In the genomic region with DNA sequence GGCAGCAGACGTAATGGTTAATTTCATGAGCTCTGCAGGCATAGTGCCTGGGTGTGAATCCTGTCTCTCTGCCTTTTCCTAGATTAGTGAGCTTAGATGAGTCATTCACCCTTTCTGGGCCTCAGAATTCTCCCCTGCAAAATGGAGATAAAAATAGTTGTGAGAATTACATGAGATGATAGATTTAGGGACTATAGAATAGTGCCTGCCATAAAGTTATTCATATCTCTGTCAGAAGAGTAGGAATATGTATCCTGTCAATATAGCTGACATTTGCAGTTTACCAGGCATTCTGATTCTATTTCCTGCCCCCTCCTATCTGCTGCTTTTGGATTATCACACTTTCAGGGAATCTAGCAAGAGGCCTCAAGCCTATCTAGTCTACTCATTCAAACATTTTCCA, we compare ENCODE assay signal across 26 cellular contexts.
A peak's percentile ranks its signal among the peaks of the same experiment; 100 is the strongest.
DNase-seq lines count a peak whose midpoint lies in the region; ATAC-seq lines count a peak whose summit lies in the region.
"Had no signal": no experiment of that assay in that cellular context is flagged by ENCODE, and none has a peak within 500 bp of the region (broad histone marks: within the 10 kb centered on the region; RNA-seq: fewer than 3 reads in every experiment).

No MANE protein-coding gene starts in this region.

- H4K91ac ChIP-seq in mesenchymal stem cell (ENCODE audit: low read length) = no peak overlapping the region

- no peak overlapping the region for H2AK5ac ChIP-seq in mesenchymal stem cell (ENCODE audit: low read length, severe bottlenecking)

- peak overlapping the region; percentile 51 for H2AFZ ChIP-seq in mesenchymal stem cell (ENCODE audit: low read depth, low read length)
- H2AFZ ChIP-seq: hepatocyte had no signal

- H3K9me3 ChIP-seq in adipocyte (ENCODE audit: control insufficient read depth, low read length) (no peaks in the 10 kb centered on the region), mesenchymal stem cell (ENCODE audit: control insufficient read depth, low read length) (no peaks in the 10 kb centered on the region)
- H3K9me3 ChIP-seq: mucosa of descending colon, prostate gland had no signal

- no peaks in the 10 kb centered on the region for H3K79me1 ChIP-seq in mesenchymal stem cell (replicated peaks; ENCODE audit: low read length, poor library complexity, severe bottlenecking)

- no peaks in the 10 kb centered on the region for H3K27me3 ChIP-seq in adipocyte (replicated peaks; ENCODE audit: control insufficient read depth, insufficient read depth, low read length)
- no peaks in the 10 kb centered on the region for H3K27me3 ChIP-seq in mesenchymal stem cell (ENCODE audit: control insufficient read depth in 1 of 2, insufficient read depth in 1 of 2, low read length in 2 of 2)
- H3K27me3 ChIP-seq: hepatocyte, transverse colon had no signal

- peak; percentile 49 for DNase-seq in EL
- DNase-seq in HUDEP-2 (lab: John Stamatoyannopoulos, UW; ENCODE audit: unreplicated experiment in 76 of 76) = peak in 48 of 76 experiments; percentile 4 to 81 (median 28)
- peak; percentile 41 for DNase-seq in adipocyte (ENCODE audit: low read depth)
- DNase-seq in mesenchymal stem cell = peak; percentile 19
- no peak for DNase-seq in DMS79 (lab: John Stamatoyannopoulos, UW)
- DNase-seq in central memory CD4-positive, alpha-beta T cell = no peak
- DNase-seq: activated CD4-positive, alpha-beta T cell treated with anti-CD3 and anti-CD28 coated beads, Interleukin-2, amount 10 ng/mL, durations not matched to agents 24 days and 14 days; activated CD8-positive, alpha-beta memory T cell treated with anti-CD3 and anti-CD28 coated beads, Interleukin-2, amount 10 ng/mL, durations not matched to agents 7 days and 5 days; activated naive CD8-positive, alpha-beta T cell treated with anti-CD3 and anti-CD28 coated beads, Interleukin-2, amount 10 ng/mL, durations not matched to agents 7 days and 5 days; AML-193; dermis blood vessel endothelial cell; foreskin melanocyte; mucosa of descending colon; NCI-H1048; NCI-H2029; NCI-H510A; small intestine; stimulated activated CD4-positive, alpha-beta T cell treated with anti-CD3 and anti-CD28 coated beads, Interleukin-2, amount 100 ng/mL, for 48 hours; stimulated activated naive CD8-positive, alpha-beta T cell treated with anti-CD3 and anti-CD28 coated beads, Interleukin-15, Interleukin-2, amounts not matched to agents 100 U/mL and 50 U/mL, for 24 hours; SW 1271; transverse colon had no signal

- H3K36me3 ChIP-seq in adipocyte (ENCODE audit: control insufficient read depth, insufficient read depth, low read length, severe bottlenecking) (no peaks in the 10 kb centered on the region), mesenchymal stem cell (ENCODE audit: control insufficient read depth in 1 of 2, insufficient read depth in 2 of 2, low read depth in 1 of 2, low read length in 2 of 2) (no peaks in the 10 kb centered on the region)
- H3K36me3 ChIP-seq: prostate gland, transverse colon had no signal

- H3K4me3 ChIP-seq in adipocyte (ENCODE audit: low read length) (no peak overlapping the region), mesenchymal stem cell (ENCODE audit: insufficient read depth in 1 of 2, low read depth in 1 of 2, low read length in 2 of 2) (no peak overlapping the region)
- H3K4me3 ChIP-seq: hepatocyte, mucosa of descending colon, prostate gland, transverse colon had no signal

- H3K4me2 ChIP-seq in mesenchymal stem cell (ENCODE audit: low read length, poor library complexity, severe bottlenecking) = no peak overlapping the region
- H3K4me2 ChIP-seq: hepatocyte, KMS-11 had no signal

- H3K9ac ChIP-seq in adipocyte (ENCODE audit: low read length) (no peak overlapping the region), mesenchymal stem cell (ENCODE audit: low read length) (no peak overlapping the region)
- H3K9ac ChIP-seq: KMS-11 had no signal

- H3K23ac ChIP-seq in mesenchymal stem cell (ENCODE audit: low read length in 2 of 2) = no peak overlapping the region

- no peak overlapping the region for H3K27ac ChIP-seq in mesenchymal stem cell (ENCODE audit: low read length, poor library complexity, severe bottlenecking)
- H3K27ac ChIP-seq: hepatocyte, KMS-11, prostate gland, transverse colon had no signal

- peaks cover 10% of the 10 kb centered on the region for H3K4me1 ChIP-seq in adipocyte (ENCODE audit: control insufficient read depth, insufficient read depth, low read length)
- no peaks in the 10 kb centered on the region for H3K4me1 ChIP-seq in mesenchymal stem cell (ENCODE audit: control insufficient read depth, insufficient read depth, low read depth, low read length)
- H3K4me1 ChIP-seq: prostate gland, transverse colon had no signal

- no peak overlapping the region for H2BK5ac ChIP-seq in mesenchymal stem cell (ENCODE audit: low read depth, low read length, poor library complexity, severe bottlenecking)

- H2BK12ac ChIP-seq in mesenchymal stem cell (ENCODE audit: low read length in 2 of 2) = no peak overlapping the region

- H3K18ac ChIP-seq in mesenchymal stem cell (ENCODE audit: low read depth in 1 of 2, low read length in 2 of 2) = no peak overlapping the region

- H3K14ac ChIP-seq in mesenchymal stem cell (ENCODE audit: low read length in 2 of 2) = no peak overlapping the region

- whole genome bisulfite sequencing in mesenchymal stem cell = 28% methylated on average over 1 of the region's 1 CpG

- no peak overlapping the region for H2BK120ac ChIP-seq in mesenchymal stem cell (ENCODE audit: low read depth, low read length)

- no peak for ATAC-seq in GM18858 (IDR thresholded peaks at IDR 0.05; ENCODE audit: unreplicated experiment)
- ATAC-seq: activated CD8-positive, alpha-beta memory T cell treated with anti-CD3 and anti-CD28 coated beads, Interleukin-2, amount 10 ng/mL, durations not matched to agents 7 days and 5 days; activated T-helper 17 cell treated with anti-CD3 and anti-CD28 coated beads, Interleukin-2, amount 50 U/mL, for 72 hours; mucosa of descending colon; stimulated activated naive CD8-positive, alpha-beta T cell treated with anti-CD3 and anti-CD28 coated beads, Interleukin-15, Interleukin-2, amounts not matched to agents 100 U/mL and 50 U/mL, for 24 hours had no signal

- H3K4ac ChIP-seq in mesenchymal stem cell (ENCODE audit: low read depth in 1 of 2, low read length in 2 of 2) = no peak overlapping the region

- H4K8ac ChIP-seq in mesenchymal stem cell (ENCODE audit: low read length) = no peak overlapping the region

- no peak overlapping the region for H2BK15ac ChIP-seq in mesenchymal stem cell (ENCODE audit: low read depth, poor library complexity, severe bottlenecking)

Comparison
In these comparisons a context has a peak if more than half of its experiments do, and no peak if none do; other contexts are left out.
1. DNase-seq: peak in EL (single experiment), HUDEP-2 (48 of 76), adipocyte (single experiment) and mesenchymal stem cell (single experiment); none in DMS79 (single experiment) and central memory CD4-positive, alpha-beta T cell (single experiment).